23 cellular contexts compared by ENCODE assay signal in the genomic region with DNA sequence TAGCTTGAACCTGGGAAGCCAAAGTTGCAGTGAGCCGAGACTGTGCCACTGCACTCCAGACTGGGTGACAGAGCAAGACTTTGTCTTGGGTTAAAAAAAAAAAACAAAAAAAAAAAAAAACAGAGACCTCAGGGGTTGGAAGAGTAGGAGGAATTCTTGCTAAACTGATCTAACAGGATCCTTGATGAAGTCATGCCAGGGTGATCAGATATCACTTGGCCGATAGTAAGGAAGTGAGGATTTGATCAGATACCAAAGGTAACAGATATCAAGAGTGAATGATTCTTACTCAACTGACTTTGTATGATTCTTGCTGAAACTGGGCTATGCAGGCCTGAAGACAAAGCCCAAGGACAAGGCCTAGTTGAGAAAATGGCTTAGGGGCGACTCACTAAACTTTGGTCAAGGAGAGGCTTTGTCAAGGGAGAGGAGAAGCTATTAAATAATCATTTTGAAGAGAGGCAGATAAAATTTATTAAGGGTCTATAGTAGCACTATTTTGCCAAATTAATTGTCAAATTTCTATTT.
"Had no signal": no experiment of that assay in that cellular context is flagged by ENCODE, and none has a peak within 500 bp of the region (broad histone marks: within the 10 kb centered on the region; RNA-seq: fewer than 3 reads in every experiment).

No MANE protein-coding gene starts in this region.

- H3K36me3 ChIP-seq: spleen, thoracic aorta had no signal

- ATAC-seq: activated T-cell treated with anti-CD3 and anti-CD28 coated beads, Interleukin-2, amount 50 U/mL, for 72 hours; left lobe of liver; naive thymus-derived CD8-positive, alpha-beta T cell had no signal

- H3K27ac ChIP-seq: coronary artery, epithelial cell of prostate, spleen, thoracic aorta had no signal

- H3K27me3 ChIP-seq: spleen had no signal

- H3K9me3 Mint-ChIP-seq: activated B cell treated with CpG ODN at 0.5 μM for 24 hours; activated CD4-positive, alpha-beta memory T cell treated with anti-CD3 and anti-CD28 coated beads for 36 hours; activated naive CD4-positive, alpha-beta T cell treated with anti-CD3 and anti-CD28 coated beads for 36 hours; activated T-cell treated with anti-CD3 and anti-CD28 coated beads, Interleukin-2, amount 50 U/mL, for 72 hours; mesothelial cell of epicardium; T-helper 1 cell treated with Interleukin-12 subunit alpha and Interleukin-12 subunit beta and Interleukin-4 antibody, amounts not matched to agents 30 μg/mL and 1 μg/mL, for 36 hours had no signal

- H3K27ac Mint-ChIP-seq: activated B cell treated with CpG ODN at 0.5 μM for 24 hours; activated CD4-positive, alpha-beta memory T cell treated with anti-CD3 and anti-CD28 coated beads for 36 hours; activated naive CD4-positive, alpha-beta T cell treated with anti-CD3 and anti-CD28 coated beads for 36 hours; activated naive CD8-positive, alpha-beta T cell treated with anti-CD3 and anti-CD28 coated beads, Interleukin-2, amount 10 ng/mL, durations not matched to agents 7 days and 5 days; activated T-cell treated with anti-CD3 and anti-CD28 coated beads, Interleukin-2, amount 50 U/mL, for 72 hours; mesothelial cell of epicardium; naive thymus-derived CD8-positive, alpha-beta T cell; progenitor cell of endocrine pancreas; T-helper 1 cell treated with Interleukin-12 subunit alpha and Interleukin-12 subunit beta and Interleukin-4 antibody, amounts not matched to agents 30 μg/mL and 1 μg/mL, for 36 hours; type B pancreatic cell had no signal

- H3K27me3 Mint-ChIP-seq: progenitor cell of endocrine pancreas, type B pancreatic cell had no signal

- H3K4me3 Mint-ChIP-seq: activated B cell treated with CpG ODN at 0.5 μM for 24 hours; activated CD4-positive, alpha-beta memory T cell treated with anti-CD3 and anti-CD28 coated beads for 36 hours; activated naive CD4-positive, alpha-beta T cell treated with anti-CD3 and anti-CD28 coated beads for 36 hours; activated naive CD8-positive, alpha-beta T cell treated with anti-CD3 and anti-CD28 coated beads, Interleukin-2, amount 10 ng/mL, durations not matched to agents 7 days and 5 days; activated T-cell treated with anti-CD3 and anti-CD28 coated beads, Interleukin-2, amount 50 U/mL, for 72 hours; mesothelial cell of epicardium; naive thymus-derived CD8-positive, alpha-beta T cell; T-helper 1 cell treated with Interleukin-12 subunit alpha and Interleukin-12 subunit beta and Interleukin-4 antibody, amounts not matched to agents 30 μg/mL and 1 μg/mL, for 36 hours; type B pancreatic cell had no signal

- H3K9me3 ChIP-seq: spleen, thoracic aorta had no signal

- DNase-seq: activated B cell treated with CpG ODN at 0.5 μM for 24 hours; activated CD4-positive, alpha-beta memory T cell treated with anti-CD3 and anti-CD28 coated beads for 36 hours; activated CD4-positive, alpha-beta T cell treated with anti-CD3 and anti-CD28 coated beads for 4 hours; activated effector memory CD4-positive, alpha-beta T cell treated with Interleukin-2 at 50 U/mL for 16 hours; activated naive CD4-positive, alpha-beta T cell treated with anti-CD3 and anti-CD28 coated beads for 36 hours; activated naive CD8-positive, alpha-beta T cell treated with anti-CD3 and anti-CD28 coated beads, Interleukin-2, amount 10 ng/mL, durations not matched to agents 7 days and 5 days; activated T-cell treated with anti-CD3 and anti-CD28 coated beads, Interleukin-2, amount 50 U/mL, for 72 hours; anterior cingulate cortex; kidney; naive thymus-derived CD8-positive, alpha-beta T cell; spleen; stimulated activated CD4-positive, alpha-beta T cell treated with anti-CD3 and anti-CD28 coated beads, Interleukin-4, amount 100 ng/mL, for 1 hour; stimulated activated naive CD4-positive, alpha-beta T cell; T1000 had no signal

- H3K4me1 Mint-ChIP-seq: activated B cell treated with CpG ODN at 0.5 μM for 24 hours had no signal

- H3K4me3 ChIP-seq: coronary artery, lung, spleen, thoracic aorta had no signal

- H3K36me3 Mint-ChIP-seq: activated CD4-positive, alpha-beta memory T cell treated with anti-CD3 and anti-CD28 coated beads for 36 hours; activated naive CD8-positive, alpha-beta T cell treated with anti-CD3 and anti-CD28 coated beads, Interleukin-2, amount 10 ng/mL, durations not matched to agents 7 days and 5 days; mesothelial cell of epicardium; type B pancreatic cell had no signal
